1 cellular context compared by ENCODE assay signal in genomic region chr6:47308674-47309325, GRCh38.
A peak's percentile ranks its signal among the peaks of the same experiment; 100 is the strongest.
TF ChIP-seq lines count a peak whose summit lies in the region.

No MANE protein-coding gene starts in this region.

TF ChIP-seq in HepG2, 621 proteins besides CTCF, POLR2A, EP300 and RAD21 (continued from another document and continues in another):
- TF ChIP-seq PATZ1 (CRISPR knock-in tag; IDR thresholded peaks at IDR 0.05), result peak; percentile 6; the same call in 1 of the 2 replicates
- TF ChIP-seq, protein P1, sequence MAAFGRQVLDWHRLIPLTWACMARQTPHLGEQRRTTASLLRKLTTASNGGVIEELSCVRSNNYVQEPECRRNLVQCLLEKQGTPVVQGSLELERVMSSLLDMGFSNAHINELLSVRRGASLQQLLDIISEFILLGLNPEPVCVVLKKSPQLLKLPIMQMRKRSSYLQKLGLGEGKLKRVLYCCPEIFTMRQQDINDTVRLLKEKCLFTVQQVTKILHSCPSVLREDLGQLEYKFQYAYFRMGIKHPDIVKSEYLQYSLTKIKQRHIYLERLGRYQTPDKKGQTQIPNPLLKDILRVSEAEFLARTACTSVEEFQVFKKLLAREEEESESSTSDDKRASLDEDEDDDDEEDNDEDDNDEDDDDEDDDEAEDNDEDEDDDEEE (CRISPR knock-in tag; IDR thresholded peaks at IDR 0.05), result peak; percentile 40; the same call in 1 of the 2 replicates
- TF ChIP-seq KDM2A (CRISPR knock-in tag; IDR thresholded peaks at IDR 0.05; ENCODE audit: borderline replicate concordance, low read depth), result peak; percentile 29; the same call in 1 of the 2 replicates
- no peak for TF ChIP-seq NFKB2 (CRISPR knock-in tag; IDR thresholded peaks at IDR 0.05; ENCODE audit: borderline replicate concordance)
- no peak for TF ChIP-seq ZFP36L1 (CRISPR knock-in tag; IDR thresholded peaks at IDR 0.05)
- no peak for TF ChIP-seq ZNF605 (CRISPR knock-in tag; IDR thresholded peaks at IDR 0.05)
- no peak for TF ChIP-seq MIER3 (CRISPR knock-in tag; IDR thresholded peaks at IDR 0.05; ENCODE audit: borderline replicate concordance)
- no peak for TF ChIP-seq ZNF333 (CRISPR knock-in tag; IDR thresholded peaks at IDR 0.05; ENCODE audit: borderline replicate concordance)
- no peak for TF ChIP-seq ZNF660 (CRISPR knock-in tag; IDR thresholded peaks at IDR 0.05; ENCODE audit: borderline replicate concordance, low read depth)
- no peak for TF ChIP-seq THRA (CRISPR knock-in tag; IDR thresholded peaks at IDR 0.05; ENCODE audit: borderline replicate concordance)
- TF ChIP-seq KDM3A (CRISPR knock-in tag; IDR thresholded peaks at IDR 0.05; ENCODE audit: low read depth), result no peak; the same call in 1 of the 2 replicates
- TF ChIP-seq IKZF1 (IDR thresholded peaks at IDR 0.05), result no peak
- TF ChIP-seq PREB (CRISPR knock-in tag; IDR thresholded peaks at IDR 0.05), result no peak
- TF ChIP-seq PITX1 (CRISPR knock-in tag; IDR thresholded peaks at IDR 0.05), result no peak
- no peak for TF ChIP-seq ELF1 (CRISPR knock-in tag; IDR thresholded peaks at IDR 0.05)
- TF ChIP-seq SOX5 (CRISPR knock-in tag; IDR thresholded peaks at IDR 0.05; ENCODE audit: borderline replicate concordance), result no peak
- no peak for TF ChIP-seq ZMYM2 (CRISPR knock-in tag; IDR thresholded peaks at IDR 0.05)
- TF ChIP-seq, protein P2, sequence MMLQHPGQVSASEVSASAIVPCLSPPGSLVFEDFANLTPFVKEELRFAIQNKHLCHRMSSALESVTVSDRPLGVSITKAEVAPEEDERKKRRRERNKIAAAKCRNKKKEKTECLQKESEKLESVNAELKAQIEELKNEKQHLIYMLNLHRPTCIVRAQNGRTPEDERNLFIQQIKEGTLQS (CRISPR knock-in tag; IDR thresholded peaks at IDR 0.05), result 0 out of 2 replicates have a peak, but pooled peaks have one; percentile 4
- TF ChIP-seq ZNF562 (CRISPR knock-in tag; IDR thresholded peaks at IDR 0.05; ENCODE audit: borderline replicate concordance), result no peak
- 0 out of 2 replicates have a peak, but pooled peaks have one; percentile 33 for TF ChIP-seq ZMYM4 (CRISPR knock-in tag; IDR thresholded peaks at IDR 0.05)
- peak in 1 of 2 experiments; percentile 1; a peak in 1 of 4 replicates for TF ChIP-seq HMGXB4 (CRISPR knock-in tag; IDR thresholded peaks at IDR 0.05; ENCODE audit: borderline replicate concordance in 1 of 2, low read depth in 1 of 2)
- no peak for TF ChIP-seq IRF2 (CRISPR knock-in tag; IDR thresholded peaks at IDR 0.05)
- no peak for TF ChIP-seq ZNF20 (CRISPR knock-in tag; IDR thresholded peaks at IDR 0.05)
- no peak for TF ChIP-seq ZNF619 (CRISPR knock-in tag; IDR thresholded peaks at IDR 0.05)
- no peak for TF ChIP-seq ZNF101 (CRISPR knock-in tag; IDR thresholded peaks at IDR 0.05; ENCODE audit: borderline replicate concordance, low read depth)
- no peak for TF ChIP-seq ZNF546 (CRISPR knock-in tag; conservative IDR thresholded peaks at IDR 0.05)
- no peak for TF ChIP-seq ZNF326 (CRISPR knock-in tag; IDR thresholded peaks at IDR 0.05; ENCODE audit: borderline replicate concordance)
- no peak for TF ChIP-seq THAP9 (CRISPR knock-in tag; IDR thresholded peaks at IDR 0.05; ENCODE audit: borderline replicate concordance)
- TF ChIP-seq ZBTB40 (IDR thresholded peaks at IDR 0.05), result no peak
- TF ChIP-seq ZBTB40 (CRISPR knock-in tag; IDR thresholded peaks at IDR 0.05), result no peak
- TF ChIP-seq TFDP1 (CRISPR knock-in tag; IDR thresholded peaks at IDR 0.05; ENCODE audit: borderline replicate concordance), result no peak
- peak; percentile 51; the same call in 1 of the 2 replicates for TF ChIP-seq ZFX (CRISPR knock-in tag; IDR thresholded peaks at IDR 0.05; ENCODE audit: low read depth)
- TF ChIP-seq ZNF768 (CRISPR knock-in tag; IDR thresholded peaks at IDR 0.05), result no peak
- no peak for TF ChIP-seq HNF4G (IDR thresholded peaks at IDR 0.05; ENCODE audit: borderline replicate concordance, low read depth, low read length)
- no peak for TF ChIP-seq HNF4G (CRISPR knock-in tag; IDR thresholded peaks at IDR 0.05; ENCODE audit: borderline replicate concordance, low read depth)
- no peak for TF ChIP-seq TAF1 (CRISPR knock-in tag; IDR thresholded peaks at IDR 0.05)
